Comparison of ENCODE assay signal across 34 cellular contexts in the genomic region with DNA sequence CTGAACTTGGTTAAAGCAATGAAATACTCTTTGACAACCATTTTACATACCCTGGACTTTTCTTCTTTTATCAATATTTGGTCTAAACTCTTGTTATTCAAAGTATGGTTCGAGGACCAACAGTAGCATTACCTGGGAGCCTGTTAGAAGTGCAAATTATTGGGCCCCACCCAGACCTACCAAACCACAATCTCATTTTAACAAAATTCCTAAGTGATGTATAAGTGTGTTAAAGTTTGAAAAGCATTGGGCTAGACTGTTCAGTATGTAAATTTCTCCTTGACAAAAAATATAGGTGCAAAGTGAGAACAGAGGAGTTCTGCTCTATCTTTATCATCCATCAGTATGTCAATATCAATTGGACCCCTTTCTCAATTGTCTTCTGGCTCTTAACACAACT.
"Had no signal": no experiment of that assay in that cellular context is flagged by ENCODE, and none has a peak within 500 bp of the region (broad histone marks: within the 10 kb centered on the region; RNA-seq: fewer than 3 reads in every experiment).

No MANE protein-coding gene starts in this region.

- H3K27me3 ChIP-seq: body of pancreas, brain microvascular endothelial cell, cardiac muscle cell had no signal

- DNase-seq: activated B cell treated with CpG ODN at 0.5 μM for 24 hours; activated CD4-positive, alpha-beta memory T cell treated with anti-CD3 and anti-CD28 coated beads for 36 hours; activated CD4-positive, alpha-beta T cell treated with anti-CD3 and anti-CD28 coated beads for 4 hours; activated CD4-positive, alpha-beta T cell treated with anti-CD3 and anti-CD28 coated beads, Interleukin-2, amount 10 ng/mL, durations not matched to agents 24 days and 14 days; activated CD4-positive, alpha-beta T cell treated with anti-CD3 and anti-CD28 coated beads, Interleukin-2, amount 50 U/mL, for 1 hour; activated CD4-positive, alpha-beta T cell treated with anti-CD3 and anti-CD28 coated beads, Interleukin-2, amount 50 U/mL, for 4 hours; activated CD4-positive, CD25-positive, alpha-beta regulatory T cell treated with anti-CD3 and anti-CD28 coated beads, Interleukin-2, amount 50 U/mL, for 72 hours; activated CD8-positive, alpha-beta memory T cell treated with anti-CD3 and anti-CD28 coated beads, Interleukin-2, amount 50 U/mL, for 4 hours; activated CD8-positive, alpha-beta T cell treated with anti-CD3 and anti-CD28 coated beads for 36 hours; activated effector memory CD4-positive, alpha-beta T cell treated with anti-CD3 and anti-CD28 coated beads, Interleukin-2, amount 50 U/mL, for 16 hours; activated gamma-delta T cell treated with Interleukin-2 at 50 U/mL for 16 hours; activated naive CD4-positive, alpha-beta T cell; activated naive CD4-positive, alpha-beta T cell treated with anti-CD3 and anti-CD28 coated beads for 36 hours; activated naive CD4-positive, alpha-beta T cell treated with anti-CD3 and anti-CD28 coated beads, Interleukin-2, amount 50 U/mL, for 16 hours; activated naive CD8-positive, alpha-beta T cell treated with anti-CD3 and anti-CD28 coated beads for 36 hours; activated T-cell treated with anti-CD3 and anti-CD28 coated beads for 4 hours; activated T-cell treated with anti-CD3 and anti-CD28 coated beads, Interleukin-2, amount 50 U/mL, for 1 hour; activated T-cell treated with anti-CD3 and anti-CD28 coated beads, Interleukin-2, amount 50 U/mL, for 4 hours; activated T-cell treated with anti-CD3 and anti-CD28 coated beads, Interleukin-2, amount 50 U/mL, for 72 hours; adrenal gland; amniotic stem cell; aorta; body of pancreas; brain microvascular endothelial cell; caudate nucleus; cerebellar nuclear complex; T-helper 2 cell; T-helper 9 cell had no signal

- H3K4me1 ChIP-seq: adrenal gland, body of pancreas, breast epithelium had no signal

- H3K27ac ChIP-seq: adrenal gland, body of pancreas, brain microvascular endothelial cell, breast epithelium, cardiac muscle cell, VCaP had no signal

- ATAC-seq: activated CD8-positive, alpha-beta T cell treated with anti-CD3 and anti-CD28 coated beads for 36 hours; activated naive CD4-positive, alpha-beta T cell treated with anti-CD3 and anti-CD28 coated beads, Interleukin-2, amount 50 U/mL, for 72 hours; activated T-cell treated with anti-CD3 and anti-CD28 coated beads, Interleukin-2, amount 50 U/mL, for 4 hours; activated T-cell treated with anti-CD3 and anti-CD28 coated beads, Interleukin-2, amount 50 U/mL, for 72 hours; activated T-helper 17 cell treated with anti-CD3 and anti-CD28 coated beads, Interleukin-2, amount 50 U/mL, for 72 hours; body of pancreas had no signal

- H3K36me3 ChIP-seq: adrenal gland, brain microvascular endothelial cell, breast epithelium, cardiac muscle cell had no signal

- H3K4me3 ChIP-seq: adrenal gland, body of pancreas, breast epithelium, cardiac muscle cell had no signal

- H3K9me3 ChIP-seq: adrenal gland, body of pancreas, breast epithelium had no signal

- FAIRE-seq: TTC549 had no signal
